In the genomic region with DNA sequence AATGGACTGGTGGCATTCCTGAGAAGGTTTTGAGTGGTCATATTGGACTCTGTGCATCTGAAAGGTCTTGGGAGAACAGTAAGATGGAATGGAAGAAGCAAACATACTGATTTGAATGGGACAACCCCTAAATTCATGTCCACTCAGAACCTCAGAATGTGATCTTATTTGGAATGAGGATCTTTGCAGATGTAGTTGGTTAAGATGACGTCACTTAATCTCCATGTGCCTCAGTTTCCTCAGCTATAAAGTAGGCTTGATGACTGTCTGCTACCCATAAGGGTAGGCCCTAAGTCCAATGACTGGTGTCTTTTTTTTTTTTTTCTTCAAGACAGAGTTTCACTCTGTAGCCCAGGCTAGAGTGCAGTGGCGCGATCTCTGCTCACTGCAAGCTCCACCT, we compare ENCODE assay signal across 7 cellular contexts.
"Had no signal": no experiment of that assay in that cellular context is flagged by ENCODE, and none has a peak within 500 bp of the region (broad histone marks: within the 10 kb centered on the region; RNA-seq: fewer than 3 reads in every experiment).

No MANE protein-coding gene starts in this region.

- H3K4me2 ChIP-seq: KMS-11 had no signal

- H3K36me3 Mint-ChIP-seq: IgD-negative memory B cell had no signal

- H3K4me1 Mint-ChIP-seq: IgD-negative memory B cell had no signal

- H3K27ac Mint-ChIP-seq: IgD-negative memory B cell had no signal

- H3K4me3 Mint-ChIP-seq: IgD-negative memory B cell had no signal

- FAIRE-seq: HTR-8/SVneo had no signal

- H3K27me3 Mint-ChIP-seq: IgD-negative memory B cell had no signal

- H3K9ac ChIP-seq: KMS-11 had no signal

- H3K27ac ChIP-seq: HL-60, KMS-11 had no signal

- DNase-seq: Karpas-422, KBM-7, KG1 had no signal
